Comparison of ENCODE assay signal across 18 cellular contexts in genomic region chr7:16462618-16463017, GRCh38. TPM values are rescaled to one million over a fixed set of nuclear protein-coding genes. Genes with fewer than 3 reads are reported as not detected.
"Had no signal": no experiment of that assay in that cellular context is flagged by ENCODE, and none has a peak within 500 bp of the region (broad histone marks: within the 10 kb centered on the region; RNA-seq: fewer than 3 reads in every experiment).

No MANE protein-coding gene starts in this region.

- H3K27me3 ChIP-seq: ovary, sigmoid colon, tibial artery had no signal

- H3K27ac Mint-ChIP-seq: activated naive CD8-positive, alpha-beta T cell; T-helper 1 cell treated with Interleukin-12 subunit alpha and Interleukin-12 subunit beta and Interleukin-4 antibody, amounts not matched to agents 30 μg/mL and 1 μg/mL, for 36 hours had no signal

- H3K9me3 ChIP-seq: ovary, psoas muscle, sigmoid colon, spleen, tibial artery had no signal

- H3K9me3 Mint-ChIP-seq: neural crest cell; T-helper 1 cell treated with Interleukin-12 subunit alpha and Interleukin-12 subunit beta and Interleukin-4 antibody, amounts not matched to agents 30 μg/mL and 1 μg/mL, for 36 hours had no signal

- H3K4me1 ChIP-seq: psoas muscle had no signal

- ATAC-seq: psoas muscle had no signal

- H3K4me3 ChIP-seq: lung, ovary, psoas muscle, sigmoid colon, spleen, tibial artery had no signal

- H3K36me3 Mint-ChIP-seq: activated naive CD8-positive, alpha-beta T cell had no signal

- H3K4me3 Mint-ChIP-seq: activated naive CD8-positive, alpha-beta T cell; neural crest cell; T-helper 1 cell treated with Interleukin-12 subunit alpha and Interleukin-12 subunit beta and Interleukin-4 antibody, amounts not matched to agents 30 μg/mL and 1 μg/mL, for 36 hours had no signal

- DNase-seq: activated CD4-positive, alpha-beta T cell treated with anti-CD3 and anti-CD28 coated beads, Interleukin-2, amount 50 U/mL, for 48 hours; caudate nucleus; foreskin fibroblast; ovary; psoas muscle; sigmoid colon; spleen; stimulated activated naive CD4-positive, alpha-beta T cell; tibial artery had no signal

- FAIRE-seq: islet of Langerhans had no signal

- H3K36me3 ChIP-seq: ovary, sigmoid colon, spleen, tibial artery had no signal

- H3K27ac ChIP-seq: epithelial cell of prostate, ovary, psoas muscle, sigmoid colon, spleen, tibial artery had no signal

RNA-seq across cellular contexts. Expression of gene SOSTDC1, which starts 2.9 kb away (rescaled TPM):
- total RNA-seq: dermis microvascular lymphatic vessel endothelial cell, glomerular endothelial cell, myocyte, spleen had no signal
- polyA plus RNA-seq: spleen had no signal
